Comparison of ENCODE assay signal across 8 cellular contexts in the genomic region with DNA sequence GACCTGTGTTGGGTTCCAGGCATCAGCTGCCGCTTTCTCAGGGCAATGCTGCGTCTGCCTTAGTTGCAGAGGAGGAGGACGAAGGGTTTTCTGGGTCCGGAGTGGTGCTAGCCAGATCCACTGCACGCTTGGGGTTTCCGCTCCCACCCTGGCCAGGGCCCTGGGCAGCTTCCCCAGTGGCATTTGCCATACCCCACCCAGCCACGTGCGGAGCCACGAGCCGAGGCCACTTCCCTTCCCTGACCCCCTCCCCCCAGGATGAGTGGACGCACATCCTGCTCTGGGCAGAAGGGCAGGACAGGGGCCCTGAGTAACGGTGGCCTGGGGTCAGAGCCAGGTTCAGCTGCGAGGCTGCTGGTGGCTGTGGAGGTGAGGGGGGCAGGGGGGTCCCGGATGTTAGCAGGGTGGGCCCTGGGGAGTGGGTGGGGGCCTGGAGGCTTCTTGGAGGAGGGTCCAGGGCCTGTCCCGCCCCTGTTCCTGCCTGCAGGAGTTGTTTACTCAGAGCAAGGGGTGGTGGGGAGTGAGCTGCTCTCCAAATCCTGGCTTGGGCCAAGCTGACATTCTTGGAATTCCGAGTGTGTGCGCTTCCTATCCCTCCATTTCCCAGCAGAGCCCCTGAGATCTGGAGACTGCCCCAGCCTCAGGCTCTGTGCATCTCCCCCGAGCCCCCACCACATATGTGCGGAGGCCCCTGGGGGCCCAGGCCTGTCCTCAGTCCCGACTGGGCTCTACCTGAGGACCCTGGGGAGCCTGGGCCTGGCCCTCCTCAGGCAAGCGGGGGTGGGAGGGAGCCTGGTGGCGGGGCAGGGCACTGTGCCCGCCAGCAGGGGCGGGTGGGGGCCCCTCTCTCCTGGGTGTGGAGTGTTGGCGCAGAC. TPM values are rescaled to one million over a fixed set of nuclear protein-coding genes. Genes with fewer than 3 reads are reported as not detected.
DNase-seq lines count a peak whose midpoint lies in the region; FAIRE-seq and TF ChIP-seq lines count a peak whose summit lies in the region.

No MANE protein-coding gene starts in this region.

- intact Hi-C loops in dorsolateral prefrontal cortex (cut with DNase I) = loop anchor here (5.0 to 10.0 kb wide), 2 partner anchors 83 to 131 kb away; a partner anchor contains a TSS
- intact Hi-C loops in lower leg skin (cut with DNase I; ENCODE audit: low total_unique reads) = loop anchor here (5.0 kb wide), 1 partner anchor 208 kb away; no protein-coding TSS in a partner anchor

- no peak for TF ChIP-seq POLR2A in GM12892 (IDR thresholded peaks at IDR 0.05; ENCODE audit: low read depth, low read length)
- TF ChIP-seq POLR2A in lower leg skin (IDR thresholded peaks at IDR 0.05) = no peak

- H3K4me3 ChIP-seq in dorsolateral prefrontal cortex (peak overlapping the region in 53 of 59 donors; percentile 10 to 100 (median 95)), lower leg skin (ENCODE audit: low read depth, poor library complexity, severe bottlenecking) (peak overlapping the region; percentile 97), thymus (ENCODE audit: low read length) (peak overlapping the region; percentile 94)

- FAIRE-seq in GM12892 (lab: Jason Lieb, UNC) = peak; percentile 80

- TF ChIP-seq CTCF in dorsolateral prefrontal cortex (IDR thresholded peaks at IDR 0.05 in 54 of 56, conservative IDR thresholded peaks at IDR 0.05 in 2 of 56; ENCODE audit: low read depth in 1 of 56, partially characterized antibody in 56 of 56) (no peak), lower leg skin (IDR thresholded peaks at IDR 0.05) (no peak)

- peak overlapping the region in 44 of 59 donors; percentile 6 to 99 (median 72) for H3K27ac ChIP-seq in dorsolateral prefrontal cortex
- peak overlapping the region; percentile 68 for H3K27ac ChIP-seq in thymus (ENCODE audit: low read depth)

- H3K9me3 ChIP-seq in thymus (ENCODE audit: control insufficient read depth) = no peaks in the 10 kb centered on the region

- H3K27me3 ChIP-seq in dorsolateral prefrontal cortex (peaks cover 0 to 18% (median 10%) of the 10 kb centered on the region in 45 donors), thymus (ENCODE audit: control insufficient read depth, insufficient read depth) (peaks cover 14% of the 10 kb centered on the region)

- peaks cover 21% of the 10 kb centered on the region for H3K4me1 ChIP-seq in thymus (ENCODE audit: control insufficient read depth, insufficient read depth, low read length)

- DNase-seq in GM12892 (ENCODE audit: insufficient read length) = no peak
- peak; percentile 88 for DNase-seq in RPMI7951 (ENCODE audit: low read depth)
- DNase-seq in dorsolateral prefrontal cortex = no peak
- DNase-seq in lower leg skin (ENCODE audit: low spot score in 2 of 2) = peak; percentile 95 to 99
- DNase-seq in NCI-H2171 treated with DMSO at 0.1 percent for 48 hours (lab: John Stamatoyannopoulos, UW) = no peak
- DNase-seq in activated gamma-delta T cell (lab: John Stamatoyannopoulos, UW) = no peak
- DNase-seq in stimulated activated CD4-positive, alpha-beta T cell treated with anti-CD3 and anti-CD28 coated beads, Interleukin-15, amount 100 ng/mL, for 24 hours = no peak

- H3K36me3 ChIP-seq in thymus (ENCODE audit: control insufficient read depth, insufficient read depth) = peaks cover 13% of the 10 kb centered on the region

- 1 to 4% methylated on average over 16 to 22 of the region's 25 CpGs for WGBS in lower leg skin, 2 donors
- WGBS in thymus = 18% methylated on average over 25 of the region's 25 CpGs

RNA-seq across cellular contexts. Expression of a gene that starts 1.4 kb away (rescaled TPM):
- polyA plus RNA-seq in GM12892 (2012; ENCODE audit: missing spikeins) = 3.3 TPM
- total RNA-seq in RPMI7951 (2014; rRNA removed; shearing (Covaris generic)) = 95.2 and 137 TPM in 2 replicates
- total RNA-seq in dorsolateral prefrontal cortex = 10 to 100 TPM in 76 of 120 experiments, 1 to 10 TPM in 44; 5.9 to 25.0 (median 10.9) TPM
- 10 to 100 TPM; 57.3 to 88.3 (median 70.7) TPM for total RNA-seq in lower leg skin
- 56.7 TPM for polyA plus RNA-seq in thymus

RNA-seq across cellular contexts. Expression of a gene that starts 1.7 kb away (rescaled TPM):
- polyA plus RNA-seq in GM12892 (2012; ENCODE audit: missing spikeins) = 59.6 TPM
- total RNA-seq in RPMI7951 (2014; rRNA removed; shearing (Covaris generic)) = 167 and 183 TPM in 2 replicates
- total RNA-seq in dorsolateral prefrontal cortex = 10 to 100 TPM; 37.4 to 86.4 (median 53.8) TPM
- 10 to 100 TPM; 39.1 to 61.2 (median 51.4) TPM for total RNA-seq in lower leg skin
- polyA plus RNA-seq in thymus = 92.1 TPM

RNA-seq across cellular contexts. Expression of a gene that starts 11.3 kb away (rescaled TPM):
- 10.3 TPM for polyA plus RNA-seq in GM12892 (2012; ENCODE audit: missing spikeins)
- 302 and 421 TPM in 2 replicates for total RNA-seq in RPMI7951 (2014; rRNA removed; shearing (Covaris generic))
- total RNA-seq in dorsolateral prefrontal cortex (100 to 1,000 TPM in 1 of 120 experiments, 10 to 100 TPM in 119; 20.0 to 110 (median 44.8) TPM), lower leg skin (100 to 1,000 TPM; 124 to 186 (median 157) TPM)
- 82.3 TPM for polyA plus RNA-seq in thymus

RNA-seq across cellular contexts. Expression of a gene that starts 16.3 kb away (rescaled TPM):
- 1.6 TPM for polyA plus RNA-seq in GM12892 (2012; ENCODE audit: missing spikeins)
- total RNA-seq in RPMI7951 (2014; rRNA removed; shearing (Covaris generic)) = 1.8 and 2.5 TPM in 2 replicates
- total RNA-seq in dorsolateral prefrontal cortex = 1 to 10 TPM in 114 of 120 experiments, under 1 TPM in 6; 0.59 to 7.9 (median 2.4) TPM
- total RNA-seq in lower leg skin = 10 to 100 TPM; 14.5 to 47.9 (median 32.3) TPM
- 6.2 TPM for polyA plus RNA-seq in thymus

RNA-seq across cellular contexts. Expression of a gene that starts 25.3 kb away (rescaled TPM):
- polyA plus RNA-seq in GM12892 (2012; ENCODE audit: missing spikeins) = 5.5 TPM
- 9.4 and 10.5 TPM in 2 replicates for total RNA-seq in RPMI7951 (2014; rRNA removed; shearing (Covaris generic))
- total RNA-seq in dorsolateral prefrontal cortex (100 to 1,000 TPM in 4 of 120 experiments, 10 to 100 TPM in 116; 45.8 to 113 (median 69.3) TPM), lower leg skin (10 to 100 TPM; 55.5 to 99.7 (median 72.4) TPM)
- polyA plus RNA-seq in thymus = 83.6 TPM

Comparison
In these comparisons a context has a peak if more than half of its experiments do, and no peak if none do; other contexts are left out.
1. DNase-seq: peak in RPMI7951 (single experiment) and lower leg skin (2 of 2); none in GM12892 (single experiment), dorsolateral prefrontal cortex (0 of 10), NCI-H2171 treated with DMSO at 0.1 percent for 48 hours (single experiment), activated gamma-delta T cell (single experiment) and stimulated activated CD4-positive, alpha-beta T cell treated with anti-CD3 and anti-CD28 coated beads, Interleukin-15, amount 100 ng/mL, for 24 hours (single experiment).
2. Peak in every context shown above with its lines, with median percentiles within 50 percentile points of each other: H3K4me3 ChIP-seq.